In genomic region chr4:40948017-40948416, GRCh38 we compare ENCODE assay signal across 19 cellular contexts.
A peak's percentile ranks its signal among the peaks of the same experiment; 100 is the strongest.
DNase-seq lines count a peak whose midpoint lies in the region; ATAC-seq and TF ChIP-seq lines count a peak whose summit lies in the region.
"Had no signal": no experiment of that assay in that cellular context is flagged by ENCODE, and none has a peak within 500 bp of the region (broad histone marks: within the 10 kb centered on the region; RNA-seq: fewer than 3 reads in every experiment).

No MANE protein-coding gene starts in this region.

- H3K9me3 Mint-ChIP-seq in chondrocyte (ENCODE audit: low read depth) (no peaks in the 10 kb centered on the region), nephron (no peaks in the 10 kb centered on the region)
- no peaks in the 10 kb centered on the region for H3K9me3 Mint-ChIP-seq in activated CD4-positive, alpha-beta T cell treated with anti-CD3 and anti-CD28 coated beads for 36 hours (ENCODE audit: low read depth)
- H3K9me3 Mint-ChIP-seq: CD4-positive, alpha-beta memory T cell had no signal

- peaks cover 32% of the 10 kb centered on the region for H3K4me1 ChIP-seq in left ventricle myocardium inferior
- H3K4me1 ChIP-seq: A549 had no signal

- ATAC-seq in left cardiac atrium (no peak), GM18505 (IDR thresholded peaks at IDR 0.05; ENCODE audit: unreplicated experiment) (no peak)
- no peak for ATAC-seq in activated CD4-positive, alpha-beta T cell treated with anti-CD3 and anti-CD28 coated beads for 36 hours
- ATAC-seq: A549 had no signal

- H3K36me3 Mint-ChIP-seq in chondrocyte (ENCODE audit: low read depth), result peaks cover 10% of the 10 kb centered on the region
- peaks cover 11% of the 10 kb centered on the region for H3K36me3 Mint-ChIP-seq in nephron (ENCODE audit: low read depth)
- no peaks in the 10 kb centered on the region for H3K36me3 Mint-ChIP-seq in activated CD4-positive, alpha-beta T cell treated with anti-CD3 and anti-CD28 coated beads for 36 hours (ENCODE audit: low read depth)
- H3K36me3 Mint-ChIP-seq: CD4-positive, alpha-beta memory T cell had no signal

- H3K4me3 Mint-ChIP-seq in chondrocyte (ENCODE audit: unreplicated experiment), result no peak overlapping the region
- H3K4me3 Mint-ChIP-seq in nephron, result peak overlapping the region in 1 of 3 experiments; percentile 25
- no peak overlapping the region for H3K4me3 Mint-ChIP-seq in activated CD4-positive, alpha-beta T cell treated with anti-CD3 and anti-CD28 coated beads for 36 hours
- H3K4me3 Mint-ChIP-seq: CD14-positive monocyte; CD4-positive, alpha-beta memory T cell had no signal

- H3K36me3 ChIP-seq in left ventricle myocardium inferior, result peaks cover 8% of the 10 kb centered on the region

- H3K4me1 Mint-ChIP-seq in chondrocyte (ENCODE audit: low read depth) (peaks cover 44% of the 10 kb centered on the region), nephron (peaks cover 12% of the 10 kb centered on the region)
- no peaks in the 10 kb centered on the region for H3K4me1 Mint-ChIP-seq in activated CD4-positive, alpha-beta T cell treated with anti-CD3 and anti-CD28 coated beads for 36 hours
- H3K4me1 Mint-ChIP-seq: CD4-positive, alpha-beta memory T cell had no signal

- no peak overlapping the region for H3K4me3 ChIP-seq in left ventricle myocardium inferior
- H3K4me3 ChIP-seq in fibroblast of the aortic adventitia (ENCODE audit: low read depth, low read length), result no peak overlapping the region
- H3K4me3 ChIP-seq: A549 had no signal

- TF ChIP-seq CTCF in left ventricle myocardium inferior (IDR thresholded peaks at IDR 0.05; ENCODE audit: borderline replicate concordance) (no peak), chondrocyte (IDR thresholded peaks at IDR 0.05) (no peak), fibroblast of the aortic adventitia (IDR thresholded peaks at IDR 0.05; ENCODE audit: insufficient read depth, low read length) (no peak), nephron (IDR thresholded peaks at IDR 0.05; ENCODE audit: unreplicated experiment in 3 of 3) (no peak)

- peak overlapping the region; percentile 45 for H3K27ac ChIP-seq in left ventricle myocardium inferior (replicated peaks)
- H3K27ac ChIP-seq: 22Rv1, A549, HL-60 had no signal

- CTCF ChIA-PET in activated CD4-positive, alpha-beta T cell treated with anti-CD3 and anti-CD28 coated beads for 36 hours (lab: Charles Lee), result no interaction called here

- H3K9me3 ChIP-seq in left ventricle myocardium inferior (replicated peaks), result no peaks in the 10 kb centered on the region
- H3K9me3 ChIP-seq: A549 had no signal

- H3K27me3 Mint-ChIP-seq in chondrocyte (ENCODE audit: low read depth), result no peaks in the 10 kb centered on the region
- no peaks in the 10 kb centered on the region for H3K27me3 Mint-ChIP-seq in nephron (ENCODE audit: low read depth)
- H3K27me3 Mint-ChIP-seq in activated CD4-positive, alpha-beta T cell treated with anti-CD3 and anti-CD28 coated beads for 36 hours, result no peaks in the 10 kb centered on the region

- intact Hi-C loops in left ventricle myocardium inferior (cut with micrococcal nuclease), result no loop called here
- intact Hi-C loops in left cardiac atrium (cut with DNase I), result no loop called here
- intact Hi-C loops in activated CD4-positive, alpha-beta T cell treated with anti-CD3 and anti-CD28 coated beads for 36 hours (cut with DNase I, micrococcal nuclease), result no loop called here

- POLR2A ChIA-PET in activated CD4-positive, alpha-beta T cell treated with anti-CD3 and anti-CD28 coated beads for 36 hours (lab: Charles Lee), result no interaction called here

- no peak for TF ChIP-seq POLR2A in GM18505 (IDR thresholded peaks at IDR 0.05; ENCODE audit: borderline replicate concordance, extremely low read depth, insufficient read depth, insufficient read length)

- H3K27ac Mint-ChIP-seq in chondrocyte (ENCODE audit: unreplicated experiment) (peak overlapping the region; percentile 22), nephron (peak overlapping the region; percentile 85 to 96 (median 94))
- H3K27ac Mint-ChIP-seq in activated CD4-positive, alpha-beta T cell treated with anti-CD3 and anti-CD28 coated beads for 36 hours, result no peak overlapping the region
- H3K27ac Mint-ChIP-seq: CD14-positive monocyte; CD4-positive, alpha-beta memory T cell had no signal

- no peaks in the 10 kb centered on the region for H3K27me3 ChIP-seq in left ventricle myocardium inferior (ENCODE audit: low read depth)

- DNase-seq in left ventricle myocardium inferior (no peak), left cardiac atrium (no peak), chondrocyte (ENCODE audit: low spot score) (no peak), fibroblast of the aortic adventitia (ENCODE audit: low read depth) (peak; percentile 19), NCI-H510A treated with DMSO at 0.1 percent for 48 hours (lab: John Stamatoyannopoulos, UW) (no peak)
- no peak for DNase-seq in activated CD4-positive, alpha-beta T cell treated with anti-CD3 and anti-CD28 coated beads for 36 hours
- DNase-seq: AML-193; CD4-positive, alpha-beta memory T cell; DMS153; DMS79; GDM1; GOT3; H7 had no signal
